In genomic region chr4:160127211-160127610, GRCh38 we compare ENCODE assay signal across 23 cellular contexts.
DNase-seq lines count a peak whose midpoint lies in the region; ATAC-seq, FAIRE-seq and TF ChIP-seq lines count a peak whose summit lies in the region.
"Had no signal": no experiment of that assay in that cellular context is flagged by ENCODE, and none has a peak within 500 bp of the region (broad histone marks: within the 10 kb centered on the region; RNA-seq: fewer than 3 reads in every experiment).

No MANE protein-coding gene starts in this region.

- no peaks in the 10 kb centered on the region for H3K27me3 ChIP-seq in hepatocyte
- no peaks in the 10 kb centered on the region for H3K27me3 ChIP-seq in H7 (ENCODE audit: control insufficient read depth, insufficient read depth, low read length)
- H3K27me3 ChIP-seq: BE2C, BLaER1 had no signal

- no peaks in the 10 kb centered on the region for H3K36me3 Mint-ChIP-seq in Calu3 (ENCODE audit: insufficient read depth, unreplicated experiment)
- H3K36me3 Mint-ChIP-seq: CD14-positive monocyte; CD4-positive, alpha-beta memory T cell; CD4-positive, CD25-positive, alpha-beta regulatory T cell; CD8-positive, alpha-beta memory T cell had no signal

- H3K4me3 Mint-ChIP-seq in Calu3 (ENCODE audit: low read depth, unreplicated experiment), result no peak overlapping the region
- H3K4me3 Mint-ChIP-seq: CD14-positive monocyte; CD4-positive, alpha-beta memory T cell; CD4-positive, CD25-positive, alpha-beta regulatory T cell; CD8-positive, alpha-beta memory T cell had no signal

- H3K4me3 ChIP-seq in hepatocyte (no peak overlapping the region), mucosa of descending colon (no peak overlapping the region), H7 (ENCODE audit: insufficient read depth, low read depth, low read length) (no peak overlapping the region)
- H3K4me3 ChIP-seq: BLaER1, GM12878 had no signal

- no peak for TF ChIP-seq CTCF in hepatocyte (IDR thresholded peaks at IDR 0.05; ENCODE audit: poor library complexity)
- TF ChIP-seq CTCF in mucosa of descending colon (IDR thresholded peaks at IDR 0.05), result no peak
- TF ChIP-seq CTCF in Calu3 (IDR thresholded peaks at IDR 0.05; ENCODE audit: unreplicated experiment), result no peak

- ATAC-seq in mucosa of descending colon, result peak; percentile 60
- no peak for ATAC-seq in HG03025 (IDR thresholded peaks at IDR 0.05; ENCODE audit: low FRiP score, unreplicated experiment)
- ATAC-seq: GM12878 had no signal

- H4K20me1 ChIP-seq in hepatocyte (ENCODE audit: insufficient read depth, poor library complexity, severe bottlenecking), result no peaks in the 10 kb centered on the region
- H4K20me1 ChIP-seq: BLaER1 had no signal

- peak; percentile 23 for FAIRE-seq in A204.1 (lab: Jason Lieb, UNC)
- FAIRE-seq: D721Med, G401.6, GM12878, GM12892, GM18507 had no signal

- H2AFZ ChIP-seq in hepatocyte, result no peak overlapping the region

- H3K4me2 ChIP-seq in hepatocyte, result no peak overlapping the region
- H3K4me2 ChIP-seq: BLaER1 had no signal

- no TSS peak for BruUV-seq in Calu3 (replicated peaks; lab: Mats Ljungman, UMichigan)

- H3K27ac Mint-ChIP-seq in Calu3 (ENCODE audit: unreplicated experiment), result no peak overlapping the region
- H3K27ac Mint-ChIP-seq: CD14-positive monocyte; CD4-positive, alpha-beta memory T cell; CD4-positive, CD25-positive, alpha-beta regulatory T cell; CD8-positive, alpha-beta memory T cell had no signal

- peaks cover 2% of the 10 kb centered on the region for H3K9me3 Mint-ChIP-seq in Calu3 (ENCODE audit: low read depth, unreplicated experiment)

- H3K4me1 Mint-ChIP-seq in Calu3 (ENCODE audit: low read depth, unreplicated experiment), result no peaks in the 10 kb centered on the region
- H3K4me1 Mint-ChIP-seq: CD14-positive monocyte; CD4-positive, CD25-positive, alpha-beta regulatory T cell; CD8-positive, alpha-beta memory T cell had no signal

- H3K4me1 ChIP-seq in hepatocyte (ENCODE audit: insufficient read depth), result peaks cover 6% of the 10 kb centered on the region
- no peaks in the 10 kb centered on the region for H3K4me1 ChIP-seq in mucosa of descending colon (ENCODE audit: low read depth)
- H3K4me1 ChIP-seq: BLaER1 had no signal

- CTCF ChIA-PET in Calu3 (lab: Charles Lee), result no interaction called here

- H3K27ac ChIP-seq in hepatocyte, result peak overlapping the region; percentile 18
- H3K27ac ChIP-seq: 22Rv1, BLaER1 had no signal

- H3K36me3 ChIP-seq in hepatocyte (replicated peaks; ENCODE audit: insufficient read depth, low read depth) (no peaks in the 10 kb centered on the region), mucosa of descending colon (ENCODE audit: low read depth) (no peaks in the 10 kb centered on the region), H7 (replicated peaks; ENCODE audit: control insufficient read depth, insufficient read depth, low read length) (no peaks in the 10 kb centered on the region)
- H3K36me3 ChIP-seq: BE2C, BLaER1 had no signal

- intact Hi-C loops in mucosa of descending colon (cut with DNase I, micrococcal nuclease) (no loop called here), Calu3 (cut with micrococcal nuclease; ENCODE audit: unreplicated experiment) (no loop called here)

- no peaks in the 10 kb centered on the region for H3K9me2 ChIP-seq in hepatocyte (replicated peaks; ENCODE audit: insufficient read depth)

- no peaks in the 10 kb centered on the region for H3K27me3 Mint-ChIP-seq in Calu3 (ENCODE audit: unreplicated experiment)
- H3K27me3 Mint-ChIP-seq: CD4-positive, alpha-beta memory T cell; CD4-positive, CD25-positive, alpha-beta regulatory T cell; CD8-positive, alpha-beta memory T cell had no signal

- H3K79me2 ChIP-seq in hepatocyte, result no peaks in the 10 kb centered on the region

- DNase-seq in hepatocyte (ENCODE audit: low spot score), result no peak
- DNase-seq in mucosa of descending colon, result no peak
- DNase-seq in H7, result no peak
- no peak for DNase-seq in Calu3
- DNase-seq: ACHN; BE2C; C1 segment of cervical spinal cord; CD4-positive, alpha-beta memory T cell; CD4-positive, CD25-positive, alpha-beta regulatory T cell; CD8-positive, alpha-beta memory T cell; COR-L47; DMS79 treated with DMSO at 0.1 percent for 48 hours; GF-D8 had no signal

- H3K9me3 ChIP-seq in hepatocyte (ENCODE audit: low read depth), result no peaks in the 10 kb centered on the region
- peaks cover 5% of the 10 kb centered on the region for H3K9me3 ChIP-seq in mucosa of descending colon
- H3K9me3 ChIP-seq: BE2C had no signal
